In the genomic region with DNA sequence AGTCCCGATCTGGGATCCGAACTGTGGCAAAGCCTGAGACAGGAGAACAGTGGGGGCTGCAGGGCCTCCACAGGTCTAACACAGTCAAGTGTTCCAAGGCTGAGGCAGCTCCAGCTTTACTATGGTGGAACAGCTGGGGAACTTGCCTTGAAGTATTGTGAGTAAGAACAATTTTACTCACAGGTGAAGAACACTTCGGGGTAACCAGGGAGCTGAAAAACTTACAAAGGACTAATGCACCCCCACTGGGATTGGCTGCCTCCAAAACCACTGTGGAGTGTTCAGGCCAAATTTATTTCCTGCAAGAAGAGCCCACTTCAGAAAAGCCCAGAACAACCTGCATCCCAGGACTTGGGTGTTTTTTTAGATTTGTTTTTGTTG, we compare ENCODE assay signal across 41 cellular contexts. TPM values are rescaled to one million over a fixed set of nuclear protein-coding genes. Genes with fewer than 3 reads are reported as not detected.
"Had no signal": no experiment of that assay in that cellular context is flagged by ENCODE, and none has a peak within 500 bp of the region (broad histone marks: within the 10 kb centered on the region; RNA-seq: fewer than 3 reads in every experiment).

No MANE protein-coding gene starts in this region.

- H3K4me3 ChIP-seq: ascending aorta, body of pancreas, PC-9 had no signal

- H3K4me1 ChIP-seq: ascending aorta, body of pancreas had no signal

- H3K36me3 ChIP-seq: ascending aorta had no signal

- H3K4me3 Mint-ChIP-seq: activated CD4-positive, alpha-beta memory T cell treated with anti-CD3 and anti-CD28 coated beads, Interleukin-2, amount 10 ng/mL, durations not matched to agents 7 days and 5 days; activated naive CD8-positive, alpha-beta T cell treated with anti-CD3 and anti-CD28 coated beads for 36 hours; activated T-cell treated with anti-CD3 and anti-CD28 coated beads, Interleukin-2, amount 50 U/mL, for 72 hours; activated T-helper 17 cell treated with anti-CD3 and anti-CD28 coated beads, Interleukin-2, amount 50 U/mL, for 72 hours had no signal

- H3K4me1 Mint-ChIP-seq: activated CD4-positive, alpha-beta memory T cell treated with anti-CD3 and anti-CD28 coated beads, Interleukin-2, amount 10 ng/mL, durations not matched to agents 7 days and 5 days; activated naive CD8-positive, alpha-beta T cell treated with anti-CD3 and anti-CD28 coated beads for 36 hours; activated T-helper 17 cell treated with anti-CD3 and anti-CD28 coated beads, Interleukin-2, amount 50 U/mL, for 72 hours had no signal

- H3K27ac Mint-ChIP-seq: activated CD4-positive, alpha-beta memory T cell treated with anti-CD3 and anti-CD28 coated beads, Interleukin-2, amount 10 ng/mL, durations not matched to agents 7 days and 5 days; activated naive CD8-positive, alpha-beta T cell treated with anti-CD3 and anti-CD28 coated beads for 36 hours; activated T-cell treated with anti-CD3 and anti-CD28 coated beads, Interleukin-2, amount 50 U/mL, for 72 hours; activated T-helper 17 cell treated with anti-CD3 and anti-CD28 coated beads, Interleukin-2, amount 50 U/mL, for 72 hours had no signal

- H3K9me3 Mint-ChIP-seq: activated CD4-positive, alpha-beta memory T cell treated with anti-CD3 and anti-CD28 coated beads, Interleukin-2, amount 10 ng/mL, durations not matched to agents 7 days and 5 days had no signal

- DNase-seq: activated CD4-positive, alpha-beta memory T cell treated with anti-CD3 and anti-CD28 coated beads, Interleukin-2, amount 10 ng/mL, durations not matched to agents 7 days and 5 days; activated CD4-positive, alpha-beta T cell treated with anti-CD3 and anti-CD28 coated beads for 1 hour; activated CD4-positive, alpha-beta T cell treated with anti-CD3 and anti-CD28 coated beads for 48 hours; activated CD4-positive, CD25-positive, alpha-beta regulatory T cell; activated effector memory CD4-positive, alpha-beta T cell treated with anti-CD3 and anti-CD28 coated beads, Interleukin-2, amount 50 U/mL, for 16 hours; activated naive CD4-positive, alpha-beta T cell; activated naive CD4-positive, alpha-beta T cell treated with anti-CD3 and anti-CD28 coated beads, Interleukin-2, amount 50 U/mL, for 16 hours; activated naive CD8-positive, alpha-beta T cell treated with anti-CD3 and anti-CD28 coated beads for 36 hours; activated T-cell treated with anti-CD3 and anti-CD28 coated beads, Interleukin-2, amount 50 U/mL, for 1 hour; activated T-cell treated with anti-CD3 and anti-CD28 coated beads, Interleukin-2, amount 50 U/mL, for 72 hours; amniotic stem cell; body of pancreas; caudate nucleus; cerebellar nuclear complex; Karpas-422; NCI-H1048; NCI-H1105 treated with DMSO at 0.1 percent for 48 hours; NCI-H1436; NCI-H1694; NCI-H1930; NCI-H2081 treated with DMSO at 0.1 percent for 48 hours; NCI-H2171; NCI-H510A; NCI-H526; NCI-H748 treated with DMSO at 0.1 percent for 48 hours; NK-92 treated with Interleukin-12 subunit alpha and Interleukin-12 subunit beta, amount 100 ng/mL, for 24 hours; PC-9; SIG-M5; SW 1271; T-helper 1 cell; T-helper 2 cell; T-helper 9 cell had no signal

- H3K9me3 ChIP-seq: ascending aorta, body of pancreas had no signal

- ATAC-seq: activated T-cell treated with anti-CD3 and anti-CD28 coated beads, Interleukin-2, amount 50 U/mL, for 72 hours; activated T-helper 17 cell treated with anti-CD3 and anti-CD28 coated beads, Interleukin-2, amount 50 U/mL, for 72 hours; body of pancreas; Right ventricle myocardium inferior had no signal

- H3K27ac ChIP-seq: ascending aorta, body of pancreas, PC-9, RWPE1, VCaP had no signal

RNA-seq across cellular contexts. Expression of a gene that starts 25.4 kb away (rescaled TPM):
- total RNA-seq: activated CD4-positive, alpha-beta memory T cell treated with anti-CD3 and anti-CD28 coated beads, Interleukin-2, amount 10 ng/mL, durations not matched to agents 7 days and 5 days; activated CD8-positive, alpha-beta memory T cell treated with anti-CD3 and anti-CD28 coated beads for 36 hours; activated naive CD8-positive, alpha-beta T cell treated with anti-CD3 and anti-CD28 coated beads for 36 hours; activated T-cell treated with anti-CD3 and anti-CD28 coated beads, Interleukin-2, amount 50 U/mL, for 72 hours; activated T-helper 17 cell treated with anti-CD3 and anti-CD28 coated beads, Interleukin-2, amount 50 U/mL, for 72 hours; ascending aorta; body of pancreas; bronchial epithelial cell; MCF 10A; PC-9; Right ventricle myocardium inferior; SK-MEL-5 had no signal

RNA-seq across cellular contexts. Expression of a gene that starts 28.2 kb away (rescaled TPM):
- total RNA-seq: activated CD4-positive, alpha-beta memory T cell treated with anti-CD3 and anti-CD28 coated beads, Interleukin-2, amount 10 ng/mL, durations not matched to agents 7 days and 5 days; activated CD8-positive, alpha-beta memory T cell treated with anti-CD3 and anti-CD28 coated beads for 36 hours; activated naive CD8-positive, alpha-beta T cell treated with anti-CD3 and anti-CD28 coated beads for 36 hours; activated T-cell treated with anti-CD3 and anti-CD28 coated beads, Interleukin-2, amount 50 U/mL, for 72 hours; activated T-helper 17 cell treated with anti-CD3 and anti-CD28 coated beads, Interleukin-2, amount 50 U/mL, for 72 hours; body of pancreas; bronchial epithelial cell; MCF 10A; PC-9; Right ventricle myocardium inferior had no signal
